6 cellular contexts compared by ENCODE assay signal in genomic region chr12:57429473-57430116, GRCh38. TPM values are rescaled to one million over a fixed set of nuclear protein-coding genes. Genes with fewer than 3 reads are reported as not detected.
A peak's percentile ranks its signal among the peaks of the same experiment; 100 is the strongest.
DNase-seq lines count a peak whose midpoint lies in the region; ATAC-seq and TF ChIP-seq lines count a peak whose summit lies in the region.

No MANE protein-coding gene starts in this region.

- H3K9me3 Mint-ChIP-seq in activated CD4-positive, alpha-beta T cell treated with anti-CD3 and anti-CD28 coated beads, Interleukin-2, amount 10 ng/mL, durations not matched to agents 24 days and 14 days = no peaks in the 10 kb centered on the region
- H3K9me3 Mint-ChIP-seq in effector memory CD8-positive, alpha-beta T cell = no peaks in the 10 kb centered on the region

- no peaks in the 10 kb centered on the region for H3K27me3 Mint-ChIP-seq in activated CD4-positive, alpha-beta T cell treated with anti-CD3 and anti-CD28 coated beads, Interleukin-2, amount 10 ng/mL, durations not matched to agents 24 days and 14 days
- no peaks in the 10 kb centered on the region for H3K27me3 Mint-ChIP-seq in effector memory CD8-positive, alpha-beta T cell

- TF ChIP-seq POLR2A in spleen (IDR thresholded peaks at IDR 0.05) (no peak), GM18505 (IDR thresholded peaks at IDR 0.05; ENCODE audit: borderline replicate concordance, extremely low read depth, insufficient read depth, insufficient read length) (no peak)

- ATAC-seq in effector memory CD8-positive, alpha-beta T cell (replicated peaks) = no peak
- ATAC-seq in activated CD4-positive, CD25-positive, alpha-beta regulatory T cell treated with anti-CD3 and anti-CD28 coated beads, Interleukin-2, amount 50 U/mL, for 24 hours = no peak
- ATAC-seq in GM18505 (IDR thresholded peaks at IDR 0.05; ENCODE audit: unreplicated experiment) = no peak

- intact Hi-C loops in activated CD4-positive, alpha-beta T cell treated with anti-CD3 and anti-CD28 coated beads, Interleukin-2, amount 10 ng/mL, durations not matched to agents 24 days and 14 days (cut with micrococcal nuclease) = loop anchor here (1.0 kb wide), 1 partner anchor 149 kb away; no protein-coding TSS in a partner anchor
- intact Hi-C loops in spleen (cut with DNase I; ENCODE audit: low total_unique reads) = no loop called here

- peak overlapping the region; percentile 99 for H3K27ac Mint-ChIP-seq in activated CD4-positive, alpha-beta T cell treated with anti-CD3 and anti-CD28 coated beads, Interleukin-2, amount 10 ng/mL, durations not matched to agents 24 days and 14 days
- H3K27ac Mint-ChIP-seq in effector memory CD8-positive, alpha-beta T cell = peak overlapping the region; percentile 100

- H3K4me1 ChIP-seq in spleen = peaks cover 0 to 32% (median 26%) of the 10 kb centered on the region in 6 donors

- TF ChIP-seq CTCF in spleen (IDR thresholded peaks at IDR 0.05 in 8 of 11, conservative IDR thresholded peaks at IDR 0.05 in 3 of 11) = no peak

- H3K9me3 ChIP-seq in spleen = no peaks in the 10 kb centered on the region

- peaks cover 0 to 16% (median 0%) of the 10 kb centered on the region in 6 donors for H3K36me3 ChIP-seq in spleen

- no peak for DNase-seq in activated CD4-positive, alpha-beta T cell treated with anti-CD3 and anti-CD28 coated beads, Interleukin-2, amount 10 ng/mL, durations not matched to agents 24 days and 14 days
- DNase-seq in activated CD4-positive, alpha-beta T cell treated with anti-CD3 and anti-CD28 coated beads for 48 hours = no peak
- no peak for DNase-seq in effector memory CD8-positive, alpha-beta T cell
- no peak for DNase-seq in spleen

- H3K36me3 Mint-ChIP-seq in activated CD4-positive, alpha-beta T cell treated with anti-CD3 and anti-CD28 coated beads, Interleukin-2, amount 10 ng/mL, durations not matched to agents 24 days and 14 days (ENCODE audit: low read depth) = peaks cover 8% of the 10 kb centered on the region
- peaks cover 43% of the 10 kb centered on the region for H3K36me3 Mint-ChIP-seq in effector memory CD8-positive, alpha-beta T cell (ENCODE audit: insufficient read depth)

- H3K4me1 Mint-ChIP-seq in activated CD4-positive, alpha-beta T cell treated with anti-CD3 and anti-CD28 coated beads, Interleukin-2, amount 10 ng/mL, durations not matched to agents 24 days and 14 days = peaks cover 29% of the 10 kb centered on the region
- peaks cover 25 to 26% of the 10 kb centered on the region in 2 donors for H3K4me1 Mint-ChIP-seq in effector memory CD8-positive, alpha-beta T cell (ENCODE audit: low read depth in 2 of 2)

- 30 to 42% (median 34%) methylated on average over 9 of the region's 9 CpGs for WGBS in spleen, 5 donors

- peak overlapping the region; percentile 48 to 85 (median 56) for H3K4me3 ChIP-seq in spleen

- H3K4me3 Mint-ChIP-seq in activated CD4-positive, alpha-beta T cell treated with anti-CD3 and anti-CD28 coated beads, Interleukin-2, amount 10 ng/mL, durations not matched to agents 24 days and 14 days = peak overlapping the region; percentile 99
- H3K4me3 Mint-ChIP-seq in effector memory CD8-positive, alpha-beta T cell = peak overlapping the region; percentile 81 to 96

- H3K27ac ChIP-seq in spleen = peak overlapping the region; percentile 81 to 98 (median 96)

- no peaks in the 10 kb centered on the region for H3K27me3 ChIP-seq in spleen (replicated peaks in 1 of 7)

RNA-seq across cellular contexts. Expression of gene R3HDM2, which starts 1.2 kb away (rescaled TPM):
- 42.7 and 45.8 TPM in 2 replicates for total RNA-seq in activated CD4-positive, alpha-beta T cell treated with anti-CD3 and anti-CD28 coated beads, Interleukin-2, amount 10 ng/mL, durations not matched to agents 24 days and 14 days
- 10 to 100 TPM; 46.1 to 90.8 (median 61.2) TPM for total RNA-seq in spleen
- 10 to 100 TPM; 11.3 to 16.9 (median 13.2) TPM for polyA plus RNA-seq in spleen

RNA-seq across cellular contexts. Expression of gene INHBC, which starts 5.0 kb away (rescaled TPM):
- total RNA-seq in activated CD4-positive, alpha-beta T cell treated with anti-CD3 and anti-CD28 coated beads, Interleukin-2, amount 10 ng/mL, durations not matched to agents 24 days and 14 days = 0.12 TPM in 1 of 2 replicates, not detected in the other
- total RNA-seq in spleen = under 1 TPM in 1 of 7 donors, not detected in 6; 0.19 TPM
- polyA plus RNA-seq in spleen = not detected

RNA-seq across cellular contexts. Expression of gene INHBE, which starts 25.5 kb away (rescaled TPM):
- 0.07 TPM in 1 of 2 replicates, not detected in the other for total RNA-seq in activated CD4-positive, alpha-beta T cell treated with anti-CD3 and anti-CD28 coated beads, Interleukin-2, amount 10 ng/mL, durations not matched to agents 24 days and 14 days
- total RNA-seq in spleen = not detected
- under 1 TPM in 1 of 3 donors, not detected in 2; 0.02 TPM for polyA plus RNA-seq in spleen

RNA-seq across cellular contexts. Expression of gene GLI1, which starts 30.0 kb away (rescaled TPM):
- total RNA-seq in activated CD4-positive, alpha-beta T cell treated with anti-CD3 and anti-CD28 coated beads, Interleukin-2, amount 10 ng/mL, durations not matched to agents 24 days and 14 days = 0.96 and 1.2 TPM in 2 replicates
- 1 to 10 TPM in 4 of 7 donors, under 1 TPM in 3; 0.46 to 3.6 (median 1.1) TPM for total RNA-seq in spleen
- 1 to 10 TPM in 1 of 3 donors, under 1 TPM in 2; 0.63 to 1.2 (median 0.77) TPM for polyA plus RNA-seq in spleen

RNA-seq across cellular contexts. Expression of gene ARHGAP9, which starts 50.1 kb away (rescaled TPM):
- total RNA-seq in activated CD4-positive, alpha-beta T cell treated with anti-CD3 and anti-CD28 coated beads, Interleukin-2, amount 10 ng/mL, durations not matched to agents 24 days and 14 days = 102 and 103 TPM in 2 replicates
- total RNA-seq in spleen = 100 to 1,000 TPM; 148 to 328 (median 226) TPM
- polyA plus RNA-seq in spleen = 100 to 1,000 TPM; 190 to 400 (median 251) TPM
